Comparison of ENCODE assay signal across 1 cellular context in the genomic region with DNA sequence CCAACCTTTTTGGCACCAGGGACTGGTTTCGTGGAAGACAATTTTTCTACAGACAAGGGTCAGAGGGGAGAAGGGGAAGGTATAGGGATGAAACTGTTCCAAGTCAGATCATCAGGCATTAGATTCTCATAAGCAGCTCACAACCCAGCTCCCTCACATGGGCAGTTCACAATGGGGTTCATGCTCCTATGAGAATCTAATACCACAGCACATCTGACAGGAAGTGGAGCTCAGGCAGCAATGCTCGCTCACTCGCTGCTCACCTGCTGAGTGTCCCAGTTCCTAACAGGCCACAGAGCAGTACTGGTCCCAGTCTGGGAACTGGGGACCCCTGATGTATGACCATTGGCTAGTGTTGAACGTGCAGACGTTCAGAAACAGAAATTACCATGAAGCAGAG.
A peak's percentile ranks its signal among the peaks of the same experiment; 100 is the strongest.
TF ChIP-seq lines count a peak whose summit lies in the region.

No MANE protein-coding gene starts in this region.

TF ChIP-seq in HEK293, 187 proteins besides CTCF, POLR2A, EP300 and RAD21:
- TF ChIP-seq, protein P1, sequence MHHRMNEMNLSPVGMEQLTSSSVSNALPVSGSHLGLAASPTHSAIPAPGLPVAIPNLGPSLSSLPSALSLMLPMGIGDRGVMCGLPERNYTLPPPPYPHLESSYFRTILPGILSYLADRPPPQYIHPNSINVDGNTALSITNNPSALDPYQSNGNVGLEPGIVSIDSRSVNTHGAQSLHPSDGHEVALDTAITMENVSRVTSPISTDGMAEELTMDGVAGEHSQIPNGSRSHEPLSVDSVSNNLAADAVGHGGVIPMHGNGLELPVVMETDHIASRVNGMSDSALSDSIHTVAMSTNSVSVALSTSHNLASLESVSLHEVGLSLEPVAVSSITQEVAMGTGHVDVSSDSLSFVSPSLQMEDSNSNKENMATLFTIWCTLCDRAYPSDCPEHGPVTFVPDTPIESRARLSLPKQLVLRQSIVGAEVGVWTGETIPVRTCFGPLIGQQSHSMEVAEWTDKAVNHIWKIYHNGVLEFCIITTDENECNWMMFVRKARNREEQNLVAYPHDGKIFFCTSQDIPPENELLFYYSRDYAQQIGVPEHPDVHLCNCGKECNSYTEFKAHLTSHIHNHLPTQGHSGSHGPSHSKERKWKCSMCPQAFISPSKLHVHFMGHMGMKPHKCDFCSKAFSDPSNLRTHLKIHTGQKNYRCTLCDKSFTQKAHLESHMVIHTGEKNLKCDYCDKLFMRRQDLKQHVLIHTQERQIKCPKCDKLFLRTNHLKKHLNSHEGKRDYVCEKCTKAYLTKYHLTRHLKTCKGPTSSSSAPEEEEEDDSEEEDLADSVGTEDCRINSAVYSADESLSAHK (tag by site-specific recombination; IDR thresholded peaks at IDR 0.05) = 0 out of 2 replicates have a peak, but pooled peaks have one; percentile 10
- TF ChIP-seq, protein P2, sequence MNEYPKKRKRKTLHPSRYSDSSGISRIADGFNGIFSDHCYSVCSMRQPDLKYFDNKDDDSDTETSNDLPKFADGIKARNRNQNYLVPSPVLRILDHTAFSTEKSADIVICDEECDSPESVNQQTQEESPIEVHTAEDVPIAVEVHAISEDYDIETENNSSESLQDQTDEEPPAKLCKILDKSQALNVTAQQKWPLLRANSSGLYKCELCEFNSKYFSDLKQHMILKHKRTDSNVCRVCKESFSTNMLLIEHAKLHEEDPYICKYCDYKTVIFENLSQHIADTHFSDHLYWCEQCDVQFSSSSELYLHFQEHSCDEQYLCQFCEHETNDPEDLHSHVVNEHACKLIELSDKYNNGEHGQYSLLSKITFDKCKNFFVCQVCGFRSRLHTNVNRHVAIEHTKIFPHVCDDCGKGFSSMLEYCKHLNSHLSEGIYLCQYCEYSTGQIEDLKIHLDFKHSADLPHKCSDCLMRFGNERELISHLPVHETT (tag by site-specific recombination; IDR thresholded peaks at IDR 0.05) = no peak
TF ChIP-seq in HEK293: peak in this region for 1.
